In the genomic region with DNA sequence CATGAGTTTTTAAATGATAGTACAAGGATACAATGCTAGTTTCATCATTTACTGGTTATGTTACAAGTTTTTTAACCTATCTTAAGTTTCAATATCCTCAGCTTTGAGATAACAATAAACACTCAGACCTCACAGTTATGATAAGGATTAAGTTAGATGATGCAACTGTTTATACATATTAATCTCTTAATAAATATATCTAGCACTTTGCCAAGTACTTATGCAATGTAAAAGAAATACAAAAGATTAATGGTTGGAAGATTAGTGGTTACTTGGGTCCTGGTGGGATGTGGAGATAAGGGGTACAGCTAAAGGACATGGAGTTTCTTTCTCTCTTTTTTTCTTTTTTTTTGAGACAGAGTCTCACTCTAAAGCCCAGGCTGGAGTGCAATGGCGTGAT, we compare ENCODE assay signal across 17 cellular contexts.
"Had no signal": no experiment of that assay in that cellular context is flagged by ENCODE, and none has a peak within 500 bp of the region (broad histone marks: within the 10 kb centered on the region; RNA-seq: fewer than 3 reads in every experiment).

No MANE protein-coding gene starts in this region.

- H3K27ac ChIP-seq: left lung, neural progenitor cell, parathyroid adenoma, thoracic aorta had no signal

- H3K4me3 Mint-ChIP-seq: activated naive CD4-positive, alpha-beta T cell treated with anti-CD3 and anti-CD28 coated beads for 36 hours; activated T-helper 17 cell treated with anti-CD3 and anti-CD28 coated beads, Interleukin-2, amount 50 U/mL, for 72 hours; central memory CD8-positive, alpha-beta T cell; neural progenitor cell; stimulated activated naive CD8-positive, alpha-beta T cell treated with anti-CD3 and anti-CD28 coated beads, Interleukin-15, amount 100 ng/mL, for 72 hours had no signal

- H3K36me3 ChIP-seq: neural progenitor cell, thoracic aorta had no signal

- ATAC-seq: activated T-helper 17 cell treated with anti-CD3 and anti-CD28 coated beads, Interleukin-2, amount 50 U/mL, for 72 hours; left lung; stimulated activated naive CD8-positive, alpha-beta T cell treated with anti-CD3 and anti-CD28 coated beads, Interleukin-15, amount 100 ng/mL, for 72 hours had no signal

- H3K4me1 ChIP-seq: neural progenitor cell, parathyroid adenoma had no signal

- H3K4me1 Mint-ChIP-seq: neural progenitor cell had no signal

- DNase-seq: activated CD8-positive, alpha-beta memory T cell treated with anti-CD3 and anti-CD28 coated beads for 24 hours; activated naive CD4-positive, alpha-beta T cell treated with anti-CD3 and anti-CD28 coated beads for 36 hours; activated T-cell treated with anti-CD3 and anti-CD28 coated beads for 4 hours; cortex of kidney; effector CD8-positive, alpha-beta T cell; head of caudate nucleus; left lung; mesendoderm; stimulated activated CD4-positive, alpha-beta T cell treated with anti-CD3 and anti-CD28 coated beads, Interleukin-15, amount 100 ng/mL, for 24 hours; stimulated activated CD4-positive, alpha-beta T cell treated with anti-CD3 and anti-CD28 coated beads, Interleukin-4, amount 100 ng/mL, for 24 hours; stimulated activated naive CD8-positive, alpha-beta T cell treated with anti-CD3 and anti-CD28 coated beads, Interleukin-15, amount 100 ng/mL, for 72 hours; T-helper 2 cell had no signal

- H3K27me3 Mint-ChIP-seq: activated T-helper 17 cell treated with anti-CD3 and anti-CD28 coated beads, Interleukin-2, amount 50 U/mL, for 72 hours; central memory CD8-positive, alpha-beta T cell; stimulated activated naive CD8-positive, alpha-beta T cell treated with anti-CD3 and anti-CD28 coated beads, Interleukin-15, amount 100 ng/mL, for 72 hours had no signal

- H3K9me3 ChIP-seq: left lung, thoracic aorta had no signal

- H3K27me3 ChIP-seq: left lung, neural progenitor cell had no signal

- H3K27ac Mint-ChIP-seq: activated naive CD4-positive, alpha-beta T cell treated with anti-CD3 and anti-CD28 coated beads for 36 hours; activated T-helper 17 cell treated with anti-CD3 and anti-CD28 coated beads, Interleukin-2, amount 50 U/mL, for 72 hours; neural progenitor cell; stimulated activated naive CD8-positive, alpha-beta T cell treated with anti-CD3 and anti-CD28 coated beads, Interleukin-15, amount 100 ng/mL, for 72 hours had no signal

- H3K9me3 Mint-ChIP-seq: activated naive CD4-positive, alpha-beta T cell treated with anti-CD3 and anti-CD28 coated beads for 36 hours; activated T-helper 17 cell treated with anti-CD3 and anti-CD28 coated beads, Interleukin-2, amount 50 U/mL, for 72 hours; central memory CD8-positive, alpha-beta T cell; stimulated activated naive CD8-positive, alpha-beta T cell treated with anti-CD3 and anti-CD28 coated beads, Interleukin-15, amount 100 ng/mL, for 72 hours had no signal

- H3K4me3 ChIP-seq: left lung, neural progenitor cell, thoracic aorta had no signal
